27 cellular contexts compared by ENCODE assay signal in genomic region chr12:121154793-121155375, GRCh38. TPM values are rescaled to one million over a fixed set of nuclear protein-coding genes. Genes with fewer than 3 reads are reported as not detected.
DNase-seq lines count a peak whose midpoint lies in the region; ATAC-seq, FAIRE-seq and TF ChIP-seq lines count a peak whose summit lies in the region.
"Had no signal": no experiment of that assay in that cellular context is flagged by ENCODE, and none has a peak within 500 bp of the region (broad histone marks: within the 10 kb centered on the region; RNA-seq: fewer than 3 reads in every experiment).

No MANE protein-coding gene starts in this region.

- FAIRE-seq in H1 (lab: Jason Lieb, UNC): no peak
- FAIRE-seq: A549, GM12878 had no signal

- no peak overlapping the region for H4K8ac ChIP-seq in H1 (ENCODE audit: extremely low read depth, insufficient read depth, low read length)
- H4K8ac ChIP-seq in neuronal stem cell (ENCODE audit: low read depth, low read length): no peak overlapping the region

- H3K27ac ChIP-seq in H1 (ENCODE audit: low read depth, low read length) (no peak overlapping the region), neuronal stem cell (replicated peaks; ENCODE audit: low read length) (no peak overlapping the region)
- H3K27ac ChIP-seq: A549, PC-9, SJCRH30 had no signal

- no peaks in the 10 kb centered on the region for H3K9me3 ChIP-seq in H1 (ENCODE audit: insufficient read depth in 2 of 2, low read depth in 1 of 2, low read length in 1 of 2)
- H3K9me3 ChIP-seq in neuronal stem cell (replicated peaks in 1 of 2; ENCODE audit: control insufficient read depth in 2 of 2, insufficient read depth in 1 of 2, low read depth in 1 of 2, low read length in 2 of 2): no peaks in the 10 kb centered on the region
- H3K9me3 ChIP-seq: SJCRH30 had no signal

- CTCF ChIA-PET in H1 (lab: Charles Lee; ENCODE audit: partially characterized antibody): interaction anchor here (0.6 to 1.1 kb wide), 2 partner anchors 45 to 69 kb away, joined by 3 read pairs; no protein-coding TSS in a partner anchor

- H3K14ac ChIP-seq in H1 (ENCODE audit: insufficient read length) (no peak overlapping the region), neuronal stem cell (ENCODE audit: low read length) (no peak overlapping the region)

- H3K79me1 ChIP-seq in H1 (ENCODE audit: low read depth, low read length): no peaks in the 10 kb centered on the region
- H3K79me1 ChIP-seq in neuronal stem cell (ENCODE audit: low read depth, low read length): no peaks in the 10 kb centered on the region

- H3K4me3 Mint-ChIP-seq in brain: no peak overlapping the region
- H3K4me3 Mint-ChIP-seq in activated CD4-positive, alpha-beta T cell treated with anti-CD3 and anti-CD28 coated beads, Interleukin-2, amount 10 ng/mL, durations not matched to agents 24 days and 14 days: no peak overlapping the region
- H3K4me3 Mint-ChIP-seq: CD4-positive, alpha-beta memory T cell had no signal

- H3K56ac ChIP-seq in H1 (replicated peaks; ENCODE audit: insufficient read length, low read depth, low read length): no peak overlapping the region

- TF ChIP-seq EP300 in H1 (IDR thresholded peaks at IDR 0.05; ENCODE audit: borderline replicate concordance in 1 of 2, low read depth in 2 of 2, low read length in 2 of 2): no peak

- H3K27me3 ChIP-seq in H1 (replicated peaks in 1 of 4; ENCODE audit: control insufficient read depth in 3 of 4, extremely low read depth in 1 of 4, insufficient read depth in 3 of 4, low read length in 3 of 4) (no peaks in the 10 kb centered on the region), neuronal stem cell (ENCODE audit: control insufficient read depth in 3 of 3, insufficient read depth in 3 of 3, low read depth in 1 of 3, low read length in 3 of 3) (peaks cover 0 to 35% (median 0%) of the 10 kb centered on the region in 3 experiments)
- H3K27me3 ChIP-seq: SJCRH30 had no signal

- H3K18ac ChIP-seq in H1 (ENCODE audit: extremely low read depth, low read length): no peak overlapping the region
- no peak overlapping the region for H3K18ac ChIP-seq in neuronal stem cell (ENCODE audit: low read length)

- peaks cover 17% of the 10 kb centered on the region for H3K4me1 Mint-ChIP-seq in brain
- H3K4me1 Mint-ChIP-seq in activated CD4-positive, alpha-beta T cell treated with anti-CD3 and anti-CD28 coated beads, Interleukin-2, amount 10 ng/mL, durations not matched to agents 24 days and 14 days: peaks cover 2% of the 10 kb centered on the region

- no peak overlapping the region for H3K4me2 ChIP-seq in H1 (ENCODE audit: insufficient read depth in 1 of 2, low read depth in 2 of 2, low read length in 2 of 2)
- H3K4me2 ChIP-seq in neuronal stem cell (ENCODE audit: insufficient read depth, low read length, poor library complexity, severe bottlenecking): no peak overlapping the region
- H3K4me2 ChIP-seq: A549, PC-9 had no signal

- H3K9ac ChIP-seq in H1 (replicated peaks in 1 of 4; ENCODE audit: extremely low read depth in 1 of 4, low read depth in 3 of 4, low read length in 3 of 4): no peak overlapping the region
- no peak overlapping the region for H3K9ac ChIP-seq in neuronal stem cell (ENCODE audit: low read depth, low read length, poor library complexity)

- POLR2A ChIA-PET in H1 (lab: Charles Lee; ENCODE audit: partially characterized antibody): interaction anchor here (0.6 kb wide), 1 partner anchor 94 kb away, joined by 3 read pairs; no protein-coding TSS in a partner anchor

- peak overlapping the region; percentile 49; the same call in 1 of the 2 replicates for H2AFZ ChIP-seq in H1 (ENCODE audit: low read length)
- peak overlapping the region; percentile 10 for H2AFZ ChIP-seq in neuronal stem cell (ENCODE audit: low read length)
- H2AFZ ChIP-seq: PC-9 had no signal

- H2BK20ac ChIP-seq in H1 (ENCODE audit: low read length): no peak overlapping the region

- TF ChIP-seq RAD21 in H1 (IDR thresholded peaks at IDR 0.05 in 1 of 2, conservative IDR thresholded peaks at IDR 0.05 in 1 of 2; ENCODE audit: low read depth in 2 of 2, low read length in 2 of 2): no peak

- peaks cover 0 to 5% (median 4%) of the 10 kb centered on the region in 5 experiments for H3K9me3 Mint-ChIP-seq in brain
- H3K9me3 Mint-ChIP-seq in activated CD4-positive, alpha-beta T cell treated with anti-CD3 and anti-CD28 coated beads, Interleukin-2, amount 10 ng/mL, durations not matched to agents 24 days and 14 days: peaks cover 4% of the 10 kb centered on the region

- H2BK15ac ChIP-seq in H1 (ENCODE audit: low read length) (no peak overlapping the region), neuronal stem cell (ENCODE audit: low read length) (no peak overlapping the region)

- no peak for ATAC-seq in HG03280 (IDR thresholded peaks at IDR 0.05; ENCODE audit: unreplicated experiment)
- ATAC-seq in HG03460 (IDR thresholded peaks at IDR 0.05; ENCODE audit: unreplicated experiment): no peak
- ATAC-seq in stimulated activated naive CD8-positive, alpha-beta T cell treated with anti-CD3 and anti-CD28 coated beads, Interleukin-15, Interleukin-2, amounts not matched to agents 100 U/mL and 50 U/mL, for 24 hours: no peak
- ATAC-seq: A549, GM12878, Right ventricle myocardium inferior, SK-N-SH treated with all-trans-retinoic acid at 6 μM for 48 hours had no signal

- no peak overlapping the region for H4K5ac ChIP-seq in H1 (ENCODE audit: insufficient read length, low read depth, low read length)

- DNase-seq in H1 (ENCODE audit: low read depth in 1 of 2, low spot score in 2 of 2) (no peak), neuronal stem cell (ENCODE audit: low spot score) (no peak)
- no peak for DNase-seq in activated CD4-positive, alpha-beta T cell treated with anti-CD3 and anti-CD28 coated beads, Interleukin-2, amount 10 ng/mL, durations not matched to agents 24 days and 14 days
- DNase-seq in stimulated activated naive CD8-positive, alpha-beta T cell treated with anti-CD3 and anti-CD28 coated beads, Interleukin-15, Interleukin-2, amounts not matched to agents 100 U/mL and 50 U/mL, for 24 hours: no peak
- DNase-seq: CD4-positive, alpha-beta memory T cell; COR-L47; GDM1; H7; KBM-7; MV-4-11; NCI-H1105; NCI-H1436 treated with DMSO at 0.1 percent for 48 hours; NCI-H187 treated with DMSO at 0.1 percent for 48 hours; NCI-H2107; NCI-H446; NCI-H526; NCI-H82; NK-92 treated with Interleukin-12 subunit alpha and Interleukin-12 subunit beta, amount 100 ng/mL, for 24 hours; PC-9; SJCRH30 had no signal

- H4K91ac ChIP-seq in H1 (replicated peaks; ENCODE audit: insufficient read length, low read length) (no peak overlapping the region), neuronal stem cell (ENCODE audit: low read depth, low read length, poor library complexity) (no peak overlapping the region)

- H3K27ac Mint-ChIP-seq in brain: peak overlapping the region in 4 of 5 experiments; percentile 6 to 70 (median 12)
- H3K27ac Mint-ChIP-seq in activated CD4-positive, alpha-beta T cell treated with anti-CD3 and anti-CD28 coated beads, Interleukin-2, amount 10 ng/mL, durations not matched to agents 24 days and 14 days: no peak overlapping the region

- 94% methylated on average over 14 of the region's 14 CpGs; no CpG with 5 or more reads in 1 of the 2 experiments for WGBS in H1 (ENCODE audit: extremely low coverage in 1 of 2, insufficient coverage in 1 of 2, insufficient read length in 1 of 2, insufficient replicate concordance in 2 of 2, low coverage in 1 of 2, low lambda C conversion rate in 2 of 2, missing lambda C conversion rate in 1 of 2), 2 experiments
- WGBS in neuronal stem cell (ENCODE audit: extremely low coverage in 2 of 2, insufficient read length in 2 of 2, insufficient replicate concordance in 1 of 2), 2 donors: no CpG with 5 or more reads among the region's 14 CpGs

- no peak overlapping the region for H2BK12ac ChIP-seq in H1 (ENCODE audit: low read depth, low read length)
- no peak overlapping the region for H2BK12ac ChIP-seq in neuronal stem cell (ENCODE audit: low read length)

- no peaks in the 10 kb centered on the region for H3K79me2 ChIP-seq in H1 (ENCODE audit: control insufficient read depth in 1 of 2, insufficient read depth in 2 of 2, low read length in 2 of 2)

- H3K36me3 ChIP-seq in H1 (ENCODE audit: control insufficient read depth in 2 of 4, insufficient read depth in 4 of 4, low read length in 3 of 4): no peaks in the 10 kb centered on the region
- no peaks in the 10 kb centered on the region for H3K36me3 ChIP-seq in neuronal stem cell (replicated peaks in 1 of 2; ENCODE audit: control insufficient read depth in 2 of 2, insufficient read depth in 2 of 2, low read length in 2 of 2)
- H3K36me3 ChIP-seq: SJCRH30 had no signal

- H3K4me3 ChIP-seq in H1 (ENCODE audit: extremely low read depth in 1 of 4, insufficient read depth in 2 of 4, low read depth in 3 of 4, low read length in 4 of 4) (no peak overlapping the region), neuronal stem cell (ENCODE audit: low read length in 2 of 2) (no peak overlapping the region)
- H3K4me3 ChIP-seq: A549, GM12878, PC-9, SJCRH30 had no signal

- no peak overlapping the region for H3K23ac ChIP-seq in H1 (ENCODE audit: insufficient read length)
- no peak overlapping the region for H3K23ac ChIP-seq in neuronal stem cell (ENCODE audit: low read depth, low read length, poor library complexity)

- TF ChIP-seq POLR2A in H1 (IDR thresholded peaks at IDR 0.05; ENCODE audit: control extremely low read depth in 1 of 2, low read depth in 2 of 2, low read length in 2 of 2): no peak

- no peak overlapping the region for H2AK5ac ChIP-seq in H1 (ENCODE audit: low read depth, low read length)
- no peak overlapping the region for H2AK5ac ChIP-seq in neuronal stem cell (ENCODE audit: low read depth, low read length)

- TF ChIP-seq CTCF in brain (conservative IDR thresholded peaks at IDR 0.05) (no peak), H1 (IDR thresholded peaks at IDR 0.05; ENCODE audit: control extremely low read depth in 1 of 3, insufficient read depth in 1 of 3, low read depth in 1 of 3, low read length in 3 of 3) (no peak)

- peaks cover 10% of the 10 kb centered on the region for H3K27me3 Mint-ChIP-seq in brain
- H3K27me3 Mint-ChIP-seq in activated CD4-positive, alpha-beta T cell treated with anti-CD3 and anti-CD28 coated beads, Interleukin-2, amount 10 ng/mL, durations not matched to agents 24 days and 14 days: no peaks in the 10 kb centered on the region
- H3K27me3 Mint-ChIP-seq: CD4-positive, alpha-beta memory T cell had no signal

- H2BK120ac ChIP-seq in H1 (replicated peaks; ENCODE audit: low read depth, low read length) (no peak overlapping the region), neuronal stem cell (ENCODE audit: low read depth, low read length) (no peak overlapping the region)

- H3K36me3 Mint-ChIP-seq in brain: no peaks in the 10 kb centered on the region
- H3K36me3 Mint-ChIP-seq in activated CD4-positive, alpha-beta T cell treated with anti-CD3 and anti-CD28 coated beads, Interleukin-2, amount 10 ng/mL, durations not matched to agents 24 days and 14 days (ENCODE audit: low read depth): peaks cover 43% of the 10 kb centered on the region

- H3K23me2 ChIP-seq in H1 (ENCODE audit: low read depth, low read length): no peaks in the 10 kb centered on the region

- H2BK5ac ChIP-seq in H1 (ENCODE audit: low read depth, low read length) (no peak overlapping the region), neuronal stem cell (ENCODE audit: low read length) (no peak overlapping the region)

- intact Hi-C loops in activated CD4-positive, alpha-beta T cell treated with anti-CD3 and anti-CD28 coated beads, Interleukin-2, amount 10 ng/mL, durations not matched to agents 24 days and 14 days (cut with micrococcal nuclease): no loop called here

- H4K20me1 ChIP-seq in H1 (replicated peaks in 1 of 2; ENCODE audit: control insufficient read depth in 1 of 2, insufficient read depth in 2 of 2, low read length in 2 of 2): no peaks in the 10 kb centered on the region

- H3K4ac ChIP-seq in H1 (replicated peaks; ENCODE audit: insufficient read length, low read depth, low read length) (no peak overlapping the region), neuronal stem cell (ENCODE audit: low read length) (no peak overlapping the region)

- H3K4me1 ChIP-seq in H1 (replicated peaks in 1 of 4; ENCODE audit: control insufficient read depth in 3 of 4, insufficient read depth in 4 of 4, low read length in 3 of 4) (peaks cover 0 to 2% (median 0%) of the 10 kb centered on the region in 4 experiments; a peak in 2 of 7 replicates), neuronal stem cell (ENCODE audit: control insufficient read depth in 2 of 2, insufficient read depth in 1 of 2, low read depth in 1 of 2, low read length in 2 of 2) (no peaks in the 10 kb centered on the region)
- H3K4me1 ChIP-seq: A549 had no signal

RNA-seq across cellular contexts. Expression of gene P2RX7, which starts 22.2 kb away (rescaled TPM):
- polyA plus RNA-seq in brain (ENCODE audit: insufficient read depth, low read depth, low replicate concordance) (4.8 TPM), H1 (2011; rRNA removed) (0.16 and 0.38 TPM in 2 replicates)
- 0.42 and 0.56 TPM in 2 replicates for total RNA-seq in H1 (2021; fragmentation: NEBNext Ultra II Directional; extraction: Animal tissue kit (Norgen Biotek cat#: 25700))
- 0.23 TPM for polyA plus RNA-seq in H1 (2011; cell fraction: cytosol; rRNA removed)
- polyA plus RNA-seq in H1 (2011; cell fraction: nucleus; rRNA removed): 0.19 TPM
- 0.19 to 0.64 TPM (median 0.37 TPM) in 4 replicates for polyA plus RNA-seq in H1 (2012, experiment 1 of 2)
- 0.17 TPM for polyA plus RNA-seq in H1 (2012, experiment 2 of 2)
- 0.36 TPM for polyA plus RNA-seq in H1 (2013, experiment 1 of 2)
- polyA plus RNA-seq in H1 (2013, experiment 2 of 2): 0.24 TPM
- polyA minus RNA-seq in H1 (2011; rRNA and poly(A)+ RNA removed): 0.39 and 0.41 TPM in 2 replicates
- not detected for polyA minus RNA-seq in H1 (2011; cell fraction: cytosol; rRNA and poly(A)+ RNA removed)
- 0.40 TPM for polyA minus RNA-seq in H1 (2011; cell fraction: nucleus; rRNA and poly(A)+ RNA removed)
- 0.20 TPM for polyA plus RNA-seq in neuronal stem cell (2013, experiment 1 of 2)
- 0.37 TPM for polyA plus RNA-seq in neuronal stem cell (2013, experiment 2 of 2)
- 6.2 and 7.0 TPM in 2 replicates for total RNA-seq in activated CD4-positive, alpha-beta T cell treated with anti-CD3 and anti-CD28 coated beads, Interleukin-2, amount 10 ng/mL, durations not matched to agents 24 days and 14 days
- total RNA-seq: H7 had no signal

RNA-seq across cellular contexts. Expression of gene P2RX4, which starts 55.0 kb away (rescaled TPM):
- 16.1 TPM for polyA plus RNA-seq in brain (ENCODE audit: insufficient read depth, low read depth, low replicate concordance)
- 7.1 and 9.5 TPM in 2 replicates for total RNA-seq in H1 (2021; fragmentation: NEBNext Ultra II Directional; extraction: Animal tissue kit (Norgen Biotek cat#: 25700))
- polyA plus RNA-seq in H1 (2011; rRNA removed): 12.2 and 21.4 TPM in 2 replicates
- 13.8 TPM for polyA plus RNA-seq in H1 (2011; cell fraction: cytosol; rRNA removed)
- polyA plus RNA-seq in H1 (2011; cell fraction: nucleus; rRNA removed): 22.4 TPM
- polyA plus RNA-seq in H1 (2012, experiment 1 of 2): 4.5 to 12.1 TPM (median 9.5 TPM) in 4 replicates
- polyA plus RNA-seq in H1 (2012, experiment 2 of 2): 6.1 TPM
- polyA plus RNA-seq in H1 (2013, experiment 1 of 2): 7.9 TPM
- polyA plus RNA-seq in H1 (2013, experiment 2 of 2): 9.9 TPM
- 16.2 and 17.6 TPM in 2 replicates for polyA minus RNA-seq in H1 (2011; rRNA and poly(A)+ RNA removed)
- 5.0 TPM for polyA minus RNA-seq in H1 (2011; cell fraction: cytosol; rRNA and poly(A)+ RNA removed)
- 10.2 TPM for polyA minus RNA-seq in H1 (2011; cell fraction: nucleus; rRNA and poly(A)+ RNA removed)
- polyA plus RNA-seq in neuronal stem cell (2013, experiment 1 of 2): 9.9 TPM
- 10.7 TPM for polyA plus RNA-seq in neuronal stem cell (2013, experiment 2 of 2)
- 20.9 and 25.9 TPM in 2 replicates for total RNA-seq in activated CD4-positive, alpha-beta T cell treated with anti-CD3 and anti-CD28 coated beads, Interleukin-2, amount 10 ng/mL, durations not matched to agents 24 days and 14 days
